23 cellular contexts compared by ENCODE assay signal in genomic region chr7:40482794-40483374, GRCh38.
DNase-seq lines count a peak whose midpoint lies in the region; ATAC-seq and TF ChIP-seq lines count a peak whose summit lies in the region.
"Had no signal": no experiment of that assay in that cellular context is flagged by ENCODE, and none has a peak within 500 bp of the region (broad histone marks: within the 10 kb centered on the region; RNA-seq: fewer than 3 reads in every experiment).

No MANE protein-coding gene starts in this region.

- H3K27me3 ChIP-seq in SK-N-SH (ENCODE audit: insufficient read depth) = no peaks in the 10 kb centered on the region
- H3K27me3 ChIP-seq: BLaER1 had no signal

- no peak overlapping the region for H3K4me2 ChIP-seq in SK-N-SH
- H3K4me2 ChIP-seq: BLaER1 had no signal

- H3K4me3 ChIP-seq in SK-N-SH (ENCODE audit: low read depth in 2 of 2, low read length in 1 of 2) = no peak overlapping the region
- no peak overlapping the region for H3K4me3 ChIP-seq in fibroblast of pulmonary artery (replicated peaks; ENCODE audit: low read depth, low read length)
- H3K4me3 ChIP-seq: BLaER1, GM23248, HAP-1 had no signal

- POLR2A ChIA-PET in SK-N-SH (lab: Yijun Ruan, JAX) (interaction anchor here (0.5 kb wide), 1 partner anchor 234 kb away, joined by 3 read pairs; no protein-coding TSS in a partner anchor), GM10248 (lab: Yijun Ruan, JAX) (no interaction called here)

- no peaks in the 10 kb centered on the region for H3K36me3 Mint-ChIP-seq in nephron (ENCODE audit: low read depth)
- no peaks in the 10 kb centered on the region for H3K36me3 Mint-ChIP-seq in activated CD8-positive, alpha-beta memory T cell treated with anti-CD3 and anti-CD28 coated beads, Interleukin-2, amount 10 ng/mL, durations not matched to agents 7 days and 5 days

- ATAC-seq in activated CD8-positive, alpha-beta memory T cell treated with anti-CD3 and anti-CD28 coated beads, Interleukin-2, amount 10 ng/mL, durations not matched to agents 7 days and 5 days = no peak
- ATAC-seq: Panc1 had no signal

- peak in 1 of 2 experiments; percentile 88; a peak in 1 of 4 replicates for TF ChIP-seq EP300 in SK-N-SH (IDR thresholded peaks at IDR 0.05; ENCODE audit: borderline replicate concordance in 1 of 2, low read depth in 1 of 2, low read length in 1 of 2)

- H3K27ac ChIP-seq in SK-N-SH (ENCODE audit: low read depth in 2 of 2, low read length in 1 of 2) = peak overlapping the region; percentile 31 to 56
- H3K27ac ChIP-seq: BLaER1, GM23248, HL-60 had no signal

- peaks cover 40% of the 10 kb centered on the region for H3F3A ChIP-seq in SK-N-SH (replicated peaks; ENCODE audit: insufficient read depth)

- CTCF ChIA-PET in SK-N-SH (lab: Yijun Ruan, JAX) (interaction anchor here (0.6 to 3.4 kb wide), 20 partner anchors 9 to 1222 kb away, joined by 3 to 24 read pairs (median 4); no protein-coding TSS in a partner anchor), GM10248 (lab: Yijun Ruan, JAX) (interaction anchor here (0.8 to 1.9 kb wide), 2 partner anchors 27 to 37 kb away, joined by 3 to 6 read pairs; no protein-coding TSS in a partner anchor)
- CTCF ChIA-PET in activated CD8-positive, alpha-beta memory T cell treated with anti-CD3 and anti-CD28 coated beads, Interleukin-2, amount 10 ng/mL, durations not matched to agents 7 days and 5 days (lab: Charles Lee) = no interaction called here

- WGBS in SK-N-SH (ENCODE audit: low lambda C conversion rate) = 60% methylated on average over 4 of the region's 4 CpGs

- no peaks in the 10 kb centered on the region for H3K27me3 Mint-ChIP-seq in nephron (ENCODE audit: low read depth)
- no peaks in the 10 kb centered on the region for H3K27me3 Mint-ChIP-seq in activated CD8-positive, alpha-beta memory T cell treated with anti-CD3 and anti-CD28 coated beads, Interleukin-2, amount 10 ng/mL, durations not matched to agents 7 days and 5 days
- H3K27me3 Mint-ChIP-seq: CD4-positive, alpha-beta T cell had no signal

- peaks cover 4% of the 10 kb centered on the region for H3K4me1 Mint-ChIP-seq in nephron
- H3K4me1 Mint-ChIP-seq in activated CD8-positive, alpha-beta memory T cell treated with anti-CD3 and anti-CD28 coated beads, Interleukin-2, amount 10 ng/mL, durations not matched to agents 7 days and 5 days = no peaks in the 10 kb centered on the region

- no peak for TF ChIP-seq RAD21 in SK-N-SH (IDR thresholded peaks at IDR 0.05; ENCODE audit: low read length)

- H3K9me3 ChIP-seq in SK-N-SH = peaks cover 10% of the 10 kb centered on the region; the same call in 1 of the 2 replicates
- H3K9me3 ChIP-seq: BLaER1, HAP-1 had no signal

- H3K79me2 ChIP-seq in SK-N-SH (ENCODE audit: insufficient read depth) = peaks cover 98% of the 10 kb centered on the region

- peak overlapping the region; percentile 37 to 69 (median 60) for H3K27ac Mint-ChIP-seq in nephron
- no peak overlapping the region for H3K27ac Mint-ChIP-seq in activated CD8-positive, alpha-beta memory T cell treated with anti-CD3 and anti-CD28 coated beads, Interleukin-2, amount 10 ng/mL, durations not matched to agents 7 days and 5 days
- H3K27ac Mint-ChIP-seq: CD4-positive, alpha-beta T cell had no signal

- TF ChIP-seq CTCF in SK-N-SH (IDR thresholded peaks at IDR 0.05) (no peak), fibroblast of pulmonary artery (IDR thresholded peaks at IDR 0.05; ENCODE audit: low read length, missing control alignments) (no peak), nephron (IDR thresholded peaks at IDR 0.05; ENCODE audit: unreplicated experiment in 3 of 3) (no peak), GM10266 (IDR thresholded peaks at IDR 0.05; ENCODE audit: control insufficient read depth, insufficient read depth, low read depth, missing control alignments) (no peak), GM10248 (IDR thresholded peaks at IDR 0.05; ENCODE audit: control extremely low read depth, extremely low read depth, low read depth, missing control alignments) (no peak)

- H3K9me3 Mint-ChIP-seq in nephron = peaks cover 4% of the 10 kb centered on the region
- no peaks in the 10 kb centered on the region for H3K9me3 Mint-ChIP-seq in activated CD8-positive, alpha-beta memory T cell treated with anti-CD3 and anti-CD28 coated beads, Interleukin-2, amount 10 ng/mL, durations not matched to agents 7 days and 5 days (ENCODE audit: low read depth)
- H3K9me3 Mint-ChIP-seq: CD4-positive, alpha-beta T cell had no signal

- H3K4me3 Mint-ChIP-seq in nephron = no peak overlapping the region
- H3K4me3 Mint-ChIP-seq in activated CD8-positive, alpha-beta memory T cell treated with anti-CD3 and anti-CD28 coated beads, Interleukin-2, amount 10 ng/mL, durations not matched to agents 7 days and 5 days = no peak overlapping the region
- H3K4me3 Mint-ChIP-seq: CD4-positive, alpha-beta T cell had no signal

- H3K36me3 ChIP-seq in SK-N-SH (replicated peaks in 1 of 2; ENCODE audit: control insufficient read depth in 1 of 2, insufficient read depth in 2 of 2, low read length in 1 of 2) = peaks cover 3 to 61% of the 10 kb centered on the region in 2 experiments
- H3K36me3 ChIP-seq: BLaER1, HAP-1 had no signal

- H3K4me1 ChIP-seq in SK-N-SH (ENCODE audit: control insufficient read depth in 1 of 2, insufficient read depth in 2 of 2, low read depth in 1 of 2, low read length in 1 of 2) = peaks cover 8 to 9% of the 10 kb centered on the region in 2 experiments; a peak in 3 of 4 replicates
- H3K4me1 ChIP-seq: BLaER1, HAP-1 had no signal

- no peaks in the 10 kb centered on the region for H4K20me1 ChIP-seq in SK-N-SH (ENCODE audit: insufficient read depth)
- H4K20me1 ChIP-seq: BLaER1 had no signal

- peak; percentile 28 for DNase-seq in SK-N-SH
- DNase-seq in fibroblast of pulmonary artery (ENCODE audit: low read depth) = peak; percentile 36
- no peak for DNase-seq in effector CD4-positive, alpha-beta T cell
- no peak for DNase-seq in GM10266 (ENCODE audit: extremely low spot score)
- no peak for DNase-seq in GM10248 (ENCODE audit: extremely low spot score)
- no peak for DNase-seq in activated CD8-positive, alpha-beta memory T cell treated with anti-CD3 and anti-CD28 coated beads, Interleukin-2, amount 10 ng/mL, durations not matched to agents 7 days and 5 days
- DNase-seq: CD4-positive, alpha-beta T cell; COR-L47; DMS 273 treated with DMSO at 0.1 percent for 48 hours; DMS79 treated with DMSO at 0.1 percent for 48 hours; KG1; NCI-H1092; NCI-H1436; NCI-H2029; NCI-H2227 treated with DMSO at 0.1 percent for 48 hours; NCI-H510A; SIG-M5 had no signal

- H3K9me2 ChIP-seq in SK-N-SH = no peaks in the 10 kb centered on the region

- peak overlapping the region; percentile 7; the same call in 1 of the 2 replicates for H3K9ac ChIP-seq in SK-N-SH
- H3K9ac ChIP-seq: BLaER1, GM23248 had no signal

- H2AFZ ChIP-seq in SK-N-SH (ENCODE audit: low read depth) = no peak overlapping the region
- H2AFZ ChIP-seq: GM23248 had no signal

TF ChIP-seq in SK-N-SH, 30 proteins besides CTCF, POLR2A, EP300 and RAD21:
- TF ChIP-seq CHD2 (IDR thresholded peaks at IDR 0.05; ENCODE audit: low read length, partially characterized antibody) (peak; percentile 48), GATA2 (CRISPR knock-in tag; IDR thresholded peaks at IDR 0.05) (peak; percentile 55), TCF12 (IDR thresholded peaks at IDR 0.05) (0 out of 2 replicates have a peak, but pooled peaks have one; percentile 12), MXI1 (IDR thresholded peaks at IDR 0.05; ENCODE audit: low read depth, low read length) (peak; percentile 35), ELF1 (IDR thresholded peaks at IDR 0.05) (no peak), RCOR1 (IDR thresholded peaks at IDR 0.05; ENCODE audit: low read length) (peak; percentile 60; the same call in 1 of the 2 replicates), SMC3 (IDR thresholded peaks at IDR 0.05; ENCODE audit: low read depth, low read length) (peak; percentile 19; the same call in 1 of the 2 replicates), PBX3 (IDR thresholded peaks at IDR 0.05) (no peak), RFX5 (IDR thresholded peaks at IDR 0.05; ENCODE audit: low read length) (no peak)

Comparison
In these comparisons a context has a peak if more than half of its experiments do, and no peak if none do; other contexts are left out.
1. DNase-seq: peak in SK-N-SH (single experiment) and fibroblast of pulmonary artery (single experiment); none in effector CD4-positive, alpha-beta T cell (single experiment), GM10266 (single experiment), GM10248 (single experiment) and activated CD8-positive, alpha-beta memory T cell treated with anti-CD3 and anti-CD28 coated beads, Interleukin-2, amount 10 ng/mL, durations not matched to agents 7 days and 5 days (single experiment).